27 cellular contexts compared by ENCODE assay signal in genomic region chr10:108450280-108450679, GRCh38.
"Had no signal": no experiment of that assay in that cellular context is flagged by ENCODE, and none has a peak within 500 bp of the region (broad histone marks: within the 10 kb centered on the region; RNA-seq: fewer than 3 reads in every experiment).

No MANE protein-coding gene starts in this region.

- ATAC-seq: activated CD4-positive, alpha-beta T cell treated with anti-CD3 and anti-CD28 coated beads for 36 hours; activated T-cell treated with anti-CD3 and anti-CD28 coated beads, Interleukin-2, amount 50 U/mL, for 4 hours; gastroesophageal sphincter; left cardiac atrium; mucosa of descending colon; stimulated activated naive B cell treated with anti-CD40 and anti-IgM and Interleukin-4, amounts not matched to agents 10 μg/mL and 1 μg/mL and 100 μg/mL, for 72 hours had no signal

- H3K36me3 ChIP-seq: breast epithelium, gastroesophageal sphincter, sigmoid colon, transverse colon had no signal

- DNase-seq: activated B cell treated with CpG ODN at 0.5 μM for 24 hours; activated CD4-positive, alpha-beta T cell treated with anti-CD3 and anti-CD28 coated beads for 36 hours; activated CD4-positive, alpha-beta T cell treated with anti-CD3 and anti-CD28 coated beads, Interleukin-2, amount 50 U/mL, for 4 hours; activated CD8-positive, alpha-beta memory T cell treated with anti-CD3 and anti-CD28 coated beads for 24 hours; activated CD8-positive, alpha-beta memory T cell treated with anti-CD3 and anti-CD28 coated beads, Interleukin-2, amount 50 U/mL, for 4 hours; activated naive CD4-positive, alpha-beta T cell; activated naive CD8-positive, alpha-beta T cell treated with anti-CD3 and anti-CD28 coated beads, Interleukin-2, amount 10 ng/mL, durations not matched to agents 7 days and 5 days; activated T-cell treated with anti-CD3 and anti-CD28 coated beads, Interleukin-2, amount 50 U/mL, for 4 hours; amniotic stem cell; effector memory CD4-positive, alpha-beta T cell; head of caudate nucleus; hypothalamus; left cardiac atrium; mesenchymal stem cell; mucosa of descending colon; nucleus accumbens; retina; sigmoid colon; stimulated activated CD4-positive, alpha-beta T cell treated with anti-CD3 and anti-CD28 coated beads, Interleukin-15, amount 100 ng/mL, for 24 hours; stimulated activated naive B cell treated with anti-CD40 and anti-IgM and Interleukin-4, amounts not matched to agents 10 μg/mL and 1 μg/mL and 100 μg/mL, for 72 hours; transverse colon had no signal

- H3K9ac ChIP-seq: parathyroid adenoma had no signal

- H3K9me3 ChIP-seq: breast epithelium, gastroesophageal sphincter, mucosa of descending colon, sigmoid colon, transverse colon had no signal

- H3K4me1 ChIP-seq: breast epithelium, gastroesophageal sphincter, parathyroid adenoma, sigmoid colon, transverse colon had no signal

- H3K27ac ChIP-seq: breast epithelium, gastroesophageal sphincter, parathyroid adenoma, sigmoid colon, transverse colon had no signal

- FAIRE-seq: colon, islet of Langerhans had no signal

- H3K4me3 ChIP-seq: breast epithelium, gastroesophageal sphincter, mucosa of descending colon, sigmoid colon, smooth muscle cell, transverse colon had no signal
